Comparison of ENCODE assay signal across 17 cellular contexts in genomic region chr18:28032177-28032576, GRCh38.
"Had no signal": no experiment of that assay in that cellular context is flagged by ENCODE, and none has a peak within 500 bp of the region (broad histone marks: within the 10 kb centered on the region; RNA-seq: fewer than 3 reads in every experiment).

No MANE protein-coding gene starts in this region.

- H3K4me1 ChIP-seq: body of pancreas, esophagus squamous epithelium, testis, uterus had no signal

- H3K36me3 ChIP-seq: esophagus squamous epithelium, heart right ventricle, uterus had no signal

- H3K27ac ChIP-seq: body of pancreas, esophagus squamous epithelium, heart right ventricle, testis, uterus had no signal

- H3K4me3 ChIP-seq: body of pancreas, esophagus squamous epithelium, heart right ventricle, lung, smooth muscle cell, testis, uterus had no signal

- DNase-seq: activated CD4-positive, alpha-beta T cell treated with anti-CD3 and anti-CD28 coated beads, Interleukin-2, amount 50 U/mL, for 4 hours; activated gamma-delta T cell; activated naive CD4-positive, alpha-beta T cell treated with anti-CD3 and anti-CD28 coated beads, Interleukin-2, amount 50 U/mL, for 16 hours; activated naive CD8-positive, alpha-beta T cell treated with anti-CD3 and anti-CD28 coated beads, Interleukin-2, amount 50 U/mL, for 24 hours; body of pancreas; effector memory CD4-positive, alpha-beta T cell; esophagus squamous epithelium; heart right ventricle; kidney; naive thymus-derived CD4-positive, alpha-beta T cell; stimulated activated CD4-positive, alpha-beta T cell treated with anti-CD3 and anti-CD28 coated beads, Interleukin-4, amount 100 ng/mL, for 1 hour; stimulated activated naive CD4-positive, alpha-beta T cell; testis; trophoblast cell; uterus had no signal

- FAIRE-seq: kidney had no signal

- H3K4me2 ChIP-seq: smooth muscle cell had no signal

- H3K27me3 ChIP-seq: body of pancreas, esophagus squamous epithelium, heart right ventricle, testis, uterus had no signal

- H3K9me3 ChIP-seq: body of pancreas, esophagus squamous epithelium, heart right ventricle, testis, uterus had no signal
